Comparison of ENCODE assay signal across 8 cellular contexts in the genomic region with DNA sequence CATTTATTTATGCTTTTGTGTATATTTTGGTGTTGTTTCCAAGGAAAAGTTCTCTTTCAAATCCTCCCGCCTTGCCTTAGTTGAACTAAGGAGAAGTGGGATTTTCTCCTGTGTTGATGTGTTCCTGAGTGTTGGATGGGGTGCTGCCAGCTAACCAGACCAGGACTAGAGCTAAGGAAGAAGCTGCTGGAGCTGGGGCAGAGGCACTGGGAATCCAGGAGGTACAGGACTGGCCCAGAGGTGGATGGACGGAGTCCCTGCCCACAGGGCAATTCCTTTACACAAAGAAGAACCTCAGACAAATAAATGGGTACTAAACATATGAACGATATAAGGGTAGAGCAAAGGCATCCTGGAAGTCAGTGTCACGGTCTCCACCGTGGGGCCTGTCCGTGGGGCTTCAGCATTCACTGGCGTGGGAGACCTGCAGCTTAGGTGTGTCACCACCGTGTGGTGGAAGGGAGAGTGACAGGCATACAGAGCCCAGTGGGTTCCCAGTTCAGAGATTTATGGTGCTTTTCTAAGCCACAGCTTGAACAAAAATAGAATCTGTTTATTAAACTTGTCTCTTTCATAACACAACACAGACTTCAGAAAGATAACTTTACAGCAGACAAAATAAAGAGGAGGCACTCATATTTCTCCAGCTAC.
DNase-seq lines count a peak whose midpoint lies in the region; ATAC-seq, FAIRE-seq and TF ChIP-seq lines count a peak whose summit lies in the region.

No MANE protein-coding gene starts in this region.

- H3K9ac ChIP-seq in SU-DHL-6 (ENCODE audit: low read length), result no peak overlapping the region

- H2AFZ ChIP-seq in SU-DHL-6 (ENCODE audit: low read depth, low read length, severe bottlenecking), result no peak overlapping the region

- no peak overlapping the region for H3K4me3 Mint-ChIP-seq in central memory CD8-positive, alpha-beta T cell

- no peaks in the 10 kb centered on the region for H3K9me2 ChIP-seq in SU-DHL-6 (replicated peaks; ENCODE audit: insufficient read depth, low read length)

- H3K4me3 ChIP-seq in SU-DHL-6 (ENCODE audit: insufficient read depth, low read length, poor library complexity, severe bottlenecking) (no peak overlapping the region), left lung (no peak overlapping the region)

- peaks cover 4% of the 10 kb centered on the region for H3K36me3 Mint-ChIP-seq in central memory CD8-positive, alpha-beta T cell (ENCODE audit: insufficient read depth)

- H3K27me3 Mint-ChIP-seq in central memory CD8-positive, alpha-beta T cell, result no peaks in the 10 kb centered on the region

- H3K4me1 ChIP-seq in left lung, result peaks cover 0 to 4% of the 10 kb centered on the region in 2 donors

- intact Hi-C loops in left lung (cut with DNase I), result no loop called here

- H3K27ac ChIP-seq in SU-DHL-6 (ENCODE audit: low read depth, low read length) (no peak overlapping the region), left lung (no peak overlapping the region)

- no peaks in the 10 kb centered on the region for H3K79me2 ChIP-seq in SU-DHL-6 (ENCODE audit: insufficient read depth, low read length)

- peak overlapping the region; percentile 54 for H3K27ac Mint-ChIP-seq in central memory CD8-positive, alpha-beta T cell (ENCODE audit: low read depth)

- peak; percentile 86 for FAIRE-seq in GM19239 (lab: Jason Lieb, UNC)

- H3K36me3 ChIP-seq in SU-DHL-6 (ENCODE audit: low read length) (no peaks in the 10 kb centered on the region), left lung (no peaks in the 10 kb centered on the region)

- H3K9me3 ChIP-seq in SU-DHL-6 (ENCODE audit: insufficient read depth, low read length) (no peaks in the 10 kb centered on the region), left lung (no peaks in the 10 kb centered on the region)

- no peak overlapping the region for H3K4me2 ChIP-seq in SU-DHL-6 (ENCODE audit: low read depth, low read length, poor library complexity, severe bottlenecking)

- peaks cover 19% of the 10 kb centered on the region for H3K4me1 Mint-ChIP-seq in central memory CD8-positive, alpha-beta T cell

- H3K9me3 Mint-ChIP-seq in central memory CD8-positive, alpha-beta T cell, result no peaks in the 10 kb centered on the region

- ATAC-seq in central memory CD8-positive, alpha-beta T cell (replicated peaks; ENCODE audit: extremely low read depth, poor library complexity, severe bottlenecking), result no peak
- ATAC-seq in left lung (peak; percentile 91), GM21786 (IDR thresholded peaks at IDR 0.05; ENCODE audit: unreplicated experiment) (no peak), GM19452 (IDR thresholded peaks at IDR 0.05; ENCODE audit: unreplicated experiment) (no peak)

- DNase-seq in A172 (ENCODE audit: low spot score) (peak; percentile 22), GM19239 (ENCODE audit: insufficient read length, low spot score) (peak; percentile 52), left lung (no peak)
- no peak for DNase-seq in central memory CD8-positive, alpha-beta T cell (ENCODE audit: low spot score in 2 of 2)
- DNase-seq in stimulated activated CD8-positive, alpha-beta memory T cell treated with anti-CD3 and anti-CD28 coated beads, Interleukin-7, amount 100 ng/mL, for 4 hours (ENCODE audit: low read depth in 2 of 2), result peak; percentile 1 to 2

- no peaks in the 10 kb centered on the region for H3K27me3 ChIP-seq in SU-DHL-6 (ENCODE audit: low read length)
- no peaks in the 10 kb centered on the region for H3K27me3 ChIP-seq in left lung

- TF ChIP-seq CTCF in SU-DHL-6 (IDR thresholded peaks at IDR 0.05; ENCODE audit: insufficient read depth, low read length, poor library complexity, severe bottlenecking), result peak; percentile 34
- peak; percentile 61 to 62 for TF ChIP-seq CTCF in left lung (IDR thresholded peaks at IDR 0.05)

- H3F3A ChIP-seq in SU-DHL-6 (ENCODE audit: insufficient read depth), result no peaks in the 10 kb centered on the region

- no peaks in the 10 kb centered on the region for H4K20me1 ChIP-seq in SU-DHL-6 (ENCODE audit: low read depth, low read length)

Comparison
In these comparisons a context has a peak if more than half of its experiments do, and no peak if none do; other contexts are left out.
1. DNase-seq: peak in A172 (single experiment), GM19239 (single experiment) and stimulated activated CD8-positive, alpha-beta memory T cell treated with anti-CD3 and anti-CD28 coated beads, Interleukin-7, amount 100 ng/mL, for 4 hours (2 of 2); none in central memory CD8-positive, alpha-beta T cell (0 of 2) and left lung (0 of 2).